Comparison of ENCODE assay signal across 20 cellular contexts in the genomic region with DNA sequence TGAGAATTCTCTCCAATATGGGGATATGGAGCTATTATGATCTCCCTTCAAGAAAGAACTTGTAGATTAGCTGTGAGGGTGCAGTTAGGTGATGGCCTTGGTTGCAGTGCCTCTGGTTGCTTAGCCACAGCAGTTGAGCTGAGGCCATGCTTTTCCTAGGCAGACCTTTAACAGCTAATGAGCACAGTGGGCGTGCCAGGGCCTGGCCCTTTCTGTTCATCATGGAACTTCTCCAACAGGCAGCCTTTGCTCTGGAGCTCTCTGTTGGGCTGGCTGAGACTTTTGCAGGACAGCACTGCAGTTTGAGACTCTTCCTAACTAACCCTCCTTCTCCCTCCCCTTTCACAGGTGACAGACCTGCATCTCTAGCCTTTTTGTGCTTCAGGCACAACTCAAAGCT. TPM values are rescaled to one million over a fixed set of nuclear protein-coding genes. Genes with fewer than 3 reads are reported as not detected.
DNase-seq lines count a peak whose midpoint lies in the region; FAIRE-seq and TF ChIP-seq lines count a peak whose summit lies in the region.
"Had no signal": no experiment of that assay in that cellular context is flagged by ENCODE, and none has a peak within 500 bp of the region (broad histone marks: within the 10 kb centered on the region; RNA-seq: fewer than 3 reads in every experiment).

No MANE protein-coding gene starts in this region.

- DNase-seq in CD14-positive monocyte (ENCODE audit: low spot score) (no peak), KBM-7 (peak; percentile 26), bronchial epithelial cell (ENCODE audit: low read depth) (peak; percentile 62), neuronal stem cell (ENCODE audit: low spot score) (no peak), NCI-H1092 treated with DMSO at 0.1 percent for 48 hours (lab: John Stamatoyannopoulos, UW) (no peak), HEK293T (ENCODE audit: extremely low spot score) (no peak), left ventricle myocardium inferior (no peak)
- DNase-seq: activated CD4-positive, alpha-beta T cell treated with anti-CD3 and anti-CD28 coated beads, Interleukin-2, amount 50 U/mL, for 1 hour; activated CD8-positive, alpha-beta memory T cell treated with anti-CD3 and anti-CD28 coated beads, Interleukin-2, amount 50 U/mL, for 4 hours; activated effector memory CD4-positive, alpha-beta T cell treated with anti-CD3 and anti-CD28 coated beads, Interleukin-2, amount 50 U/mL, for 16 hours; COR-L47; glutamatergic neuron; Karpas-422; left ventricle myocardium superior; NCI-H146; NCI-H2227 treated with DMSO at 0.1 percent for 48 hours; stimulated activated CD4-positive, alpha-beta T cell treated with anti-CD3 and anti-CD28 coated beads, Interleukin-12 subunit alpha, Interleukin-12 subunit beta, amount 100 ng/mL, for 4 hours had no signal

- WGBS in neuronal stem cell (ENCODE audit: extremely low coverage in 2 of 2, insufficient read length in 2 of 2, insufficient replicate concordance in 1 of 2), 2 donors, result no CpG with 5 or more reads among the region's 1 CpG

- no peak overlapping the region for H2BK120ac ChIP-seq in neuronal stem cell (ENCODE audit: low read depth, low read length)

- H4K8ac ChIP-seq in neuronal stem cell (ENCODE audit: low read depth, low read length), result peak overlapping the region; percentile 70

- POLR2A ChIA-PET in HEK293T (lab: Yijun Ruan, JAX), result no interaction called here

- no peak overlapping the region for H2BK15ac ChIP-seq in neuronal stem cell (ENCODE audit: low read length)

- no peak overlapping the region for H3K4me3 ChIP-seq in bronchial epithelial cell (ENCODE audit: low read depth, low read length)
- no peak overlapping the region for H3K4me3 ChIP-seq in neuronal stem cell (ENCODE audit: low read length in 2 of 2)
- H3K4me3 ChIP-seq in left ventricle myocardium inferior, result no peak overlapping the region
- H3K4me3 ChIP-seq: esophagus muscularis mucosa, suprapubic skin had no signal

- intact Hi-C loops in CD14-positive monocyte (cut with micrococcal nuclease), result loop anchor here (2.0 to 10.0 kb wide), 8 partner anchors 39 to 543 kb away; partner anchors contain the start of genes TMEM170B (in 2 of the 2) and NEDD9 (in 1 of the 2)
- intact Hi-C loops in left ventricle myocardium inferior (cut with micrococcal nuclease), result no loop called here

- peak overlapping the region in 1 of 2 donors; percentile 68 for H3K4me3 Mint-ChIP-seq in CD14-positive monocyte

- H3K9me3 ChIP-seq in neuronal stem cell (replicated peaks in 1 of 2; ENCODE audit: control insufficient read depth in 2 of 2, insufficient read depth in 1 of 2, low read depth in 1 of 2, low read length in 2 of 2) (no peaks in the 10 kb centered on the region), left ventricle myocardium inferior (replicated peaks) (peaks cover 6% of the 10 kb centered on the region)
- H3K9me3 ChIP-seq: esophagus muscularis mucosa, suprapubic skin had no signal

- H3K36me3 Mint-ChIP-seq in CD14-positive monocyte, result peaks cover 0 to 2% of the 10 kb centered on the region in 2 donors

- peaks cover 0 to 8% (median 0%) of the 10 kb centered on the region in 7 donors for H3K9me3 Mint-ChIP-seq in CD14-positive monocyte

- H3K14ac ChIP-seq in neuronal stem cell (ENCODE audit: low read length), result no peak overlapping the region

- peaks cover 29% of the 10 kb centered on the region for H3K4me1 Mint-ChIP-seq in CD14-positive monocyte

- H3K27me3 ChIP-seq in bronchial epithelial cell (ENCODE audit: control insufficient read depth, insufficient read depth, low read length) (no peaks in the 10 kb centered on the region), neuronal stem cell (ENCODE audit: control insufficient read depth in 3 of 3, insufficient read depth in 3 of 3, low read depth in 1 of 3, low read length in 3 of 3) (no peaks in the 10 kb centered on the region), left ventricle myocardium inferior (ENCODE audit: low read depth) (no peaks in the 10 kb centered on the region)
- H3K27me3 ChIP-seq: esophagus muscularis mucosa, suprapubic skin had no signal

- H3K36me3 ChIP-seq in bronchial epithelial cell (ENCODE audit: control insufficient read depth, insufficient read depth, low read length) (no peaks in the 10 kb centered on the region), neuronal stem cell (replicated peaks in 1 of 2; ENCODE audit: control insufficient read depth in 2 of 2, insufficient read depth in 2 of 2, low read length in 2 of 2) (no peaks in the 10 kb centered on the region), left ventricle myocardium inferior (no peaks in the 10 kb centered on the region)
- H3K36me3 ChIP-seq: esophagus muscularis mucosa, suprapubic skin had no signal

- H2AK5ac ChIP-seq in neuronal stem cell (ENCODE audit: low read depth, low read length), result no peak overlapping the region

- H3K4ac ChIP-seq in neuronal stem cell (ENCODE audit: low read length), result no peak overlapping the region

- H3K9ac ChIP-seq in neuronal stem cell (ENCODE audit: low read depth, low read length, poor library complexity), result peak overlapping the region; percentile 9

- no peak for FAIRE-seq in bronchial epithelial cell (lab: Jason Lieb, UNC)
- FAIRE-seq: H1 had no signal

- H2AFZ ChIP-seq in neuronal stem cell (ENCODE audit: low read length), result no peak overlapping the region

- H3K4me2 ChIP-seq in neuronal stem cell (ENCODE audit: insufficient read depth, low read length, poor library complexity, severe bottlenecking), result no peak overlapping the region

- H4K91ac ChIP-seq in neuronal stem cell (ENCODE audit: low read depth, low read length, poor library complexity), result no peak overlapping the region

- in situ Hi-C loops in KBM-7 (cut with MboI; ENCODE audit: low pct_unique_long_range_greater_than_20kb, low sequenced_read_pairs), result no loop called here

- peak overlapping the region; percentile 95 to 100 (median 99) for H3K27ac Mint-ChIP-seq in CD14-positive monocyte

- peaks cover 4 to 6% of the 10 kb centered on the region in 2 donors for H3K4me1 ChIP-seq in neuronal stem cell (ENCODE audit: control insufficient read depth in 2 of 2, insufficient read depth in 1 of 2, low read depth in 1 of 2, low read length in 2 of 2)
- peaks cover 13% of the 10 kb centered on the region for H3K4me1 ChIP-seq in left ventricle myocardium inferior

- CTCF ChIA-PET in HEK293T (lab: Yijun Ruan, JAX), result interaction anchor here (0.6 to 1.3 kb wide), 3 partner anchors 21 to 355 kb away, joined by 3 to 4 read pairs (median 3); no protein-coding TSS in a partner anchor

- H3K27ac ChIP-seq in neuronal stem cell (replicated peaks; ENCODE audit: low read length), result no peak overlapping the region
- no peak overlapping the region for H3K27ac ChIP-seq in left ventricle myocardium inferior (replicated peaks)
- H3K27ac ChIP-seq: esophagus muscularis mucosa, suprapubic skin had no signal

- no peaks in the 10 kb centered on the region for H3K79me1 ChIP-seq in neuronal stem cell (ENCODE audit: low read depth, low read length)

- no peak overlapping the region for H2BK5ac ChIP-seq in neuronal stem cell (ENCODE audit: low read length)

- peaks cover 0 to 3% (median 0%) of the 10 kb centered on the region in 3 donors for H3K27me3 Mint-ChIP-seq in CD14-positive monocyte (ENCODE audit: low read depth in 3 of 3)

- H3K23ac ChIP-seq in neuronal stem cell (ENCODE audit: low read depth, low read length, poor library complexity), result no peak overlapping the region

- H3K18ac ChIP-seq in neuronal stem cell (ENCODE audit: low read length), result no peak overlapping the region

- no peak overlapping the region for H2BK12ac ChIP-seq in neuronal stem cell (ENCODE audit: low read length)

- TF ChIP-seq CTCF in CD14-positive monocyte (IDR thresholded peaks at IDR 0.05) (no peak), bronchial epithelial cell (IDR thresholded peaks at IDR 0.05; ENCODE audit: insufficient read depth, low read length, severe bottlenecking) (no peak), left ventricle myocardium inferior (IDR thresholded peaks at IDR 0.05; ENCODE audit: borderline replicate concordance) (no peak)

TF ChIP-seq in HEK293T, 16 proteins besides CTCF, POLR2A, EP300 and RAD21:
- TF ChIP-seq SP1 (IDR thresholded peaks at IDR 0.05), result no peak
- no peak for TF ChIP-seq FOXM1 (IDR thresholded peaks at IDR 0.05; ENCODE audit: borderline replicate concordance)
- no peak for TF ChIP-seq L3MBTL2 (conservative IDR thresholded peaks at IDR 0.05)
- TF ChIP-seq BHLHE40 (IDR thresholded peaks at IDR 0.05; ENCODE audit: borderline replicate concordance), result no peak
- TF ChIP-seq NFRKB (IDR thresholded peaks at IDR 0.05), result no peak
- TF ChIP-seq CTBP1 (IDR thresholded peaks at IDR 0.05; ENCODE audit: borderline replicate concordance), result no peak
- no peak for TF ChIP-seq TARDBP (IDR thresholded peaks at IDR 0.05)
- no peak for TF ChIP-seq HDGF (IDR thresholded peaks at IDR 0.05; ENCODE audit: borderline replicate concordance)
- TF ChIP-seq FOXA1 (IDR thresholded peaks at IDR 0.05), result no peak
- TF ChIP-seq, protein P1, sequence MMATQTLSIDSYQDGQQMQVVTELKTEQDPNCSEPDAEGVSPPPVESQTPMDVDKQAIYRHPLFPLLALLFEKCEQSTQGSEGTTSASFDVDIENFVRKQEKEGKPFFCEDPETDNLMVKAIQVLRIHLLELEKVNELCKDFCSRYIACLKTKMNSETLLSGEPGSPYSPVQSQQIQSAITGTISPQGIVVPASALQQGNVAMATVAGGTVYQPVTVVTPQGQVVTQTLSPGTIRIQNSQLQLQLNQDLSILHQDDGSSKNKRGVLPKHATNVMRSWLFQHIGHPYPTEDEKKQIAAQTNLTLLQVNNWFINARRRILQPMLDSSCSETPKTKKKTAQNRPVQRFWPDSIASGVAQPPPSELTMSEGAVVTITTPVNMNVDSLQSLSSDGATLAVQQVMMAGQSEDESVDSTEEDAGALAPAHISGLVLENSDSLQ (IDR thresholded peaks at IDR 0.05), result no peak
- TF ChIP-seq LEF1 (IDR thresholded peaks at IDR 0.05; ENCODE audit: borderline replicate concordance), result no peak
- no peak for TF ChIP-seq ARNT (IDR thresholded peaks at IDR 0.05)
- TF ChIP-seq ZNF384 (IDR thresholded peaks at IDR 0.05), result no peak
- TF ChIP-seq FOXK2 (IDR thresholded peaks at IDR 0.05), result no peak
- TF ChIP-seq ELF4 (IDR thresholded peaks at IDR 0.05), result no peak
- TF ChIP-seq SUZ12 (IDR thresholded peaks at IDR 0.05), result no peak

RNA-seq across cellular contexts. Expression of gene TMEM170B, which starts 39.7 kb away (rescaled TPM):
- 10 to 100 TPM; 11.7 to 19.7 TPM for polyA plus RNA-seq in CD14-positive monocyte
- total RNA-seq in bronchial epithelial cell (under 0.01 and 0.13 TPM in 2 replicates), left ventricle myocardium inferior (4.4 TPM)
- polyA plus RNA-seq in neuronal stem cell (2013, experiment 1 of 2), result 13.1 TPM
- 13.0 TPM for polyA plus RNA-seq in neuronal stem cell (2013, experiment 2 of 2)

Comparison
In these comparisons a context has a peak if more than half of its experiments do, and no peak if none do; other contexts are left out.
1. DNase-seq: peak in KBM-7 (single experiment) and bronchial epithelial cell (single experiment); none in CD14-positive monocyte (single experiment), neuronal stem cell (single experiment), NCI-H1092 treated with DMSO at 0.1 percent for 48 hours (single experiment), HEK293T (single experiment) and left ventricle myocardium inferior (single experiment).